8 cellular contexts compared by ENCODE assay signal in the genomic region with DNA sequence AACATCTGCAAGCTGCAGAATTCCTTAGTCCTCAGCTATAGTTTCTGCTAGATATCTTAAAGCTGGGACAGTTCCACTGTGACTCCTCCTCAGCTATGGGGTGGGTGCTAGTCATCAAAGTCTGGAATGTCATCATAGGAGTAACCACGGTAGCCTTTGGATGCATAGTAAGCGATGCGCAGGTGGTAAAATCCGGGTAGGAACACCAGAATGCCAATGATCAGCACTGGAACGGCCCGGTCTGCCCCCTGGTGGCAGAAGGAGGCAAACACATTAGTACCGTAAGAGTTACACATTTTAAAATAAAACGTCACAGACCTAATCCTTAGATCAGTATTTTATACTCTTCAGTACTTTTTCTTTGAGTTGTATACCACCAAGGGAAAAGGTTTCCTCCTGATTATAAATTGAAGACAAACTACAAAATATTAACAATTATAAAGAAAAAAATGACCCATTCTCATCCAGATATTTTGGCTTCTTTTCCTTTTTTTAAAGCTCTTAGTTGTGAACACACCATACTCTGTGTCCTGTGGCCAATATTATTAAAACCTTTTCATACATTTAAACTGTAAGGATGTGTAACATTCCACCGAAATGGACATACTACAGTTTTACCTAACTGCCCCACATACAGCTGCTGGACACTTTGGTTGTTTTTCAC. TPM values are rescaled to one million over a fixed set of nuclear protein-coding genes. Genes with fewer than 3 reads are reported as not detected.
DNase-seq lines count a peak whose midpoint lies in the region; ATAC-seq and TF ChIP-seq lines count a peak whose summit lies in the region.

No MANE protein-coding gene starts in this region.

- H4K91ac ChIP-seq in trophoblast cell (ENCODE audit: low read depth, low read length), result no peak overlapping the region

- no peak overlapping the region for H3K23ac ChIP-seq in trophoblast cell (ENCODE audit: low read length)

- TF ChIP-seq POLR2A in upper lobe of left lung (IDR thresholded peaks at IDR 0.05), result no peak

- H3K18ac ChIP-seq in trophoblast cell (ENCODE audit: low read length), result no peak overlapping the region

- H3K4ac ChIP-seq in trophoblast cell (ENCODE audit: low read depth, low read length), result no peak overlapping the region

- WGBS in trophoblast cell (ENCODE audit: extremely low coverage, insufficient coverage, insufficient read length), result no CpG with 5 or more reads among the region's 9 CpGs
- 9 to 18% methylated on average over 9 of the region's 9 CpGs for WGBS in upper lobe of left lung, 2 donors

- no peaks in the 10 kb centered on the region for H3K4me1 ChIP-seq in trophoblast cell (ENCODE audit: control insufficient read depth in 1 of 2, insufficient read depth in 2 of 2, low read length in 2 of 2)
- peaks cover 0 to 5% (median 0%) of the 10 kb centered on the region in 4 donors for H3K4me1 ChIP-seq in upper lobe of left lung

- H3K79me2 ChIP-seq in trophoblast cell (ENCODE audit: control insufficient read depth, insufficient read depth, low read length, poor library complexity), result no peaks in the 10 kb centered on the region

- no peak overlapping the region for H3K27ac ChIP-seq in trophoblast cell (ENCODE audit: low read depth, low read length)
- H3K27ac ChIP-seq in upper lobe of left lung, result peak overlapping the region in 1 of 4 donors; percentile 17

- no peaks in the 10 kb centered on the region for H3K79me1 ChIP-seq in trophoblast cell (ENCODE audit: low read length)

- no peak overlapping the region for H3K9ac ChIP-seq in trophoblast cell (ENCODE audit: low read length)

- H2AFZ ChIP-seq in trophoblast cell (ENCODE audit: insufficient read depth, low read length, poor library complexity), result no peak overlapping the region

- H2BK12ac ChIP-seq in trophoblast cell (ENCODE audit: low read length), result no peak overlapping the region

- H3K4me3 ChIP-seq in trophoblast cell (ENCODE audit: low read depth, low read length), result no peak overlapping the region
- no peak overlapping the region for H3K4me3 ChIP-seq in upper lobe of left lung

- no peak overlapping the region for H4K8ac ChIP-seq in trophoblast cell (ENCODE audit: low read depth, low read length)

- no peak overlapping the region for H2AK5ac ChIP-seq in trophoblast cell (ENCODE audit: low read length)

- H4K12ac ChIP-seq in trophoblast cell (ENCODE audit: low read depth, low read length), result no peak overlapping the region

- no peak overlapping the region for H3K4me2 ChIP-seq in trophoblast cell (ENCODE audit: low read length)

- peaks cover 28 to 45% of the 10 kb centered on the region in 2 experiments for H3K36me3 ChIP-seq in trophoblast cell (ENCODE audit: control insufficient read depth in 1 of 2, insufficient read depth in 2 of 2, low read length in 2 of 2)
- H3K36me3 ChIP-seq in upper lobe of left lung, result peaks cover 10 to 84% (median 42%) of the 10 kb centered on the region in 4 donors

- H3K14ac ChIP-seq in trophoblast cell (ENCODE audit: low read length), result no peak overlapping the region

- H2BK120ac ChIP-seq in trophoblast cell (ENCODE audit: insufficient read depth, low read length, poor library complexity), result no peak overlapping the region

- TF ChIP-seq CTCF in LNCAP (IDR thresholded peaks at IDR 0.05), result peak; percentile 88
- peak; percentile 72 to 87 (median 82) for TF ChIP-seq CTCF in upper lobe of left lung (IDR thresholded peaks at IDR 0.05)

- H3K9me3 ChIP-seq in trophoblast cell (ENCODE audit: insufficient read depth, low read depth, low read length), result no peaks in the 10 kb centered on the region
- no peaks in the 10 kb centered on the region for H3K9me3 ChIP-seq in upper lobe of left lung

- H3K27me3 ChIP-seq in trophoblast cell (ENCODE audit: insufficient read depth, low read length), result no peaks in the 10 kb centered on the region
- H3K27me3 ChIP-seq in upper lobe of left lung, result no peaks in the 10 kb centered on the region

- DNase-seq in DMS 273 (lab: John Stamatoyannopoulos, UW; ENCODE audit: unreplicated experiment) (peak; percentile 83), DMS 273 treated with DMSO at 0.1 percent for 48 hours (lab: John Stamatoyannopoulos, UW) (no peak), SK-N-DZ (ENCODE audit: low spot score) (peak; percentile 49), glomerular visceral epithelial cell (ENCODE audit: extremely low spot score) (peak; percentile 80), trophoblast cell (peak; percentile 91 to 98), upper lobe of left lung (peak in 1 of 2 donors; percentile 79)
- DNase-seq in activated naive CD4-positive, alpha-beta T cell (lab: John Stamatoyannopoulos, UW), result peak; percentile 51 to 70 (median 64)

- ATAC-seq in upper lobe of left lung (ENCODE audit: low FRiP score in 2 of 2), result peak; percentile 87

- no peak overlapping the region for H2BK5ac ChIP-seq in trophoblast cell (ENCODE audit: low read depth, low read length, poor library complexity)

- TF ChIP-seq EP300 in upper lobe of left lung (IDR thresholded peaks at IDR 0.05), result no peak

RNA-seq across cellular contexts. Expression of a gene that starts 12.1 kb away (rescaled TPM):
- polyA plus RNA-seq in SK-N-DZ (2014; cell fraction: cytosol; rRNA removed), result 131 and 142 TPM in 2 replicates
- polyA plus RNA-seq in SK-N-DZ (2014; cell fraction: nucleus; rRNA removed), result 70.4 and 71.7 TPM in 2 replicates
- 109 and 115 TPM in 2 replicates for polyA plus RNA-seq in trophoblast cell (2013)
- 10 to 100 TPM; 24.5 to 88.1 (median 70.0) TPM for total RNA-seq in upper lobe of left lung

RNA-seq across cellular contexts. Expression of a gene that starts 18.9 kb away (rescaled TPM):
- 918 and 1,013 TPM in 2 replicates for polyA plus RNA-seq in SK-N-DZ (2014; cell fraction: cytosol; rRNA removed)
- polyA plus RNA-seq in SK-N-DZ (2014; cell fraction: nucleus; rRNA removed), result 512 and 516 TPM in 2 replicates
- 125 and 128 TPM in 2 replicates for polyA plus RNA-seq in trophoblast cell (2013)
- 10 to 100 TPM; 15.5 to 55.9 (median 42.3) TPM for total RNA-seq in upper lobe of left lung

RNA-seq across cellular contexts. Expression of a gene that starts 26.0 kb away (rescaled TPM):
- 28.5 and 28.7 TPM in 2 replicates for polyA plus RNA-seq in SK-N-DZ (2014; cell fraction: cytosol; rRNA removed)
- polyA plus RNA-seq in SK-N-DZ (2014; cell fraction: nucleus; rRNA removed), result 30.6 and 32.0 TPM in 2 replicates
- 25.0 and 25.8 TPM in 2 replicates for polyA plus RNA-seq in trophoblast cell (2013)
- total RNA-seq in upper lobe of left lung, result 10 to 100 TPM; 26.2 to 64.0 (median 40.6) TPM
